ENCODE assay signal across 15 cellular contexts in the genomic region with DNA sequence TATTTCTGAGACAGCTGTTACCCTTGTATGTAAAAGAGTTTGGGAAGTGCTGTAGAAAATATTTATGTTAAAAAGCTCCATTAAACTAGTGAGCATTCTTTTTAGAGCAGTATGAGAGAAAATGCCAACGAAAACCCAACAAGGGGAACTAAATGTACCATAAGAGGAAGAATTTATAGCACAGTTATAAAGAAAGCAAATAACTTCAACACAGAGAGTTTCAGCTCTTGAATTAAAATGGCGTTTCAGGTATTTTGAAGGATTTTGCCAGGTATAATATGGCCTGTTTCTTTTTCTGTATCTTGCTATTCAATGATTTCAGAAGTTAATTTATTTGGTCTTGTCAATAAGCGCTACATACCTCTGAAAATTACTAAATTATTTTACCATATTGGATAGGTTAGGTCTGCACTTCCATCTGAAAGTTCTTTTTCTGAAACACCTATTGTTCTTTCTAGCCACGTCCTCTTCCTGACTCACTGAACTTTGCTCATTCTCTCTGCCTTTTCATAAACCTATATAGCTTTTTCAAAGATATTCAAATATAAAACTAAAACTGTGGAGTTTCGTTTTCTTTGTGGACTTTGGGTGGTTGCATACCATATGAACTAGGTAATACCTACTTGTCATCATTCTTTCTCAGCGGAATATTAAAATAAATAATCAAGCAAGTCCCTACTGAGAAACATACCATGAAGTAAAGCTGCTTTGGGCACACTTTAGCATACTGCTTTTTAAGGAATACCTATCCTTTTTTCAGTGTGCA.
DNase-seq lines count a peak whose midpoint lies in the region; ATAC-seq, FAIRE-seq and TF ChIP-seq lines count a peak whose summit lies in the region.
"Had no signal": no experiment of that assay in that cellular context is flagged by ENCODE, and none has a peak within 500 bp of the region (broad histone marks: within the 10 kb centered on the region; RNA-seq: fewer than 3 reads in every experiment).

No MANE protein-coding gene starts in this region.

- ATAC-seq in GM18520 (IDR thresholded peaks at IDR 0.05; ENCODE audit: unreplicated experiment) (no peak), HG02759 (IDR thresholded peaks at IDR 0.05; ENCODE audit: unreplicated experiment) (no peak)

- no peak overlapping the region for H3K4me3 ChIP-seq in SK-N-SH (ENCODE audit: low read depth in 2 of 2, low read length in 1 of 2)

- no peaks in the 10 kb centered on the region for H3K9me3 ChIP-seq in SK-N-SH

- H3K4me3 Mint-ChIP-seq in activated naive CD4-positive, alpha-beta T cell treated with anti-CD3 and anti-CD28 coated beads, Interleukin-2, amount 50 U/mL, for 24 hours = no peak overlapping the region
- H3K4me3 Mint-ChIP-seq in immature natural killer cell = no peak overlapping the region

- peak overlapping the region in 1 of 2 experiments; percentile 71; a peak in 2 of 4 replicates for H3K27ac ChIP-seq in SK-N-SH (ENCODE audit: low read depth in 2 of 2, low read length in 1 of 2)

- TF ChIP-seq CTCF in SK-N-SH (IDR thresholded peaks at IDR 0.05) = no peak

- no peaks in the 10 kb centered on the region for H4K20me1 ChIP-seq in SK-N-SH (ENCODE audit: insufficient read depth)

- no peak for FAIRE-seq in urothelium cell line (lab: Jason Lieb, UNC)
- FAIRE-seq: GM12892 had no signal

- H3K9me2 ChIP-seq in SK-N-SH = no peaks in the 10 kb centered on the region; the same call in 1 of the 2 replicates

- H3F3A ChIP-seq in SK-N-SH (replicated peaks; ENCODE audit: insufficient read depth) = peaks cover 28% of the 10 kb centered on the region

- 0 out of 2 replicates have a peak, but pooled peaks cover 3% of the 10 kb centered on the region for H3K79me2 ChIP-seq in SK-N-SH (ENCODE audit: insufficient read depth)

- no peaks in the 10 kb centered on the region for H3K9me3 Mint-ChIP-seq in activated naive CD4-positive, alpha-beta T cell treated with anti-CD3 and anti-CD28 coated beads, Interleukin-2, amount 50 U/mL, for 24 hours
- peaks cover 2 to 29% (median 5%) of the 10 kb centered on the region in 6 donors for H3K9me3 Mint-ChIP-seq in immature natural killer cell

- H3K4me1 ChIP-seq in SK-N-SH (ENCODE audit: control insufficient read depth in 1 of 2, insufficient read depth in 2 of 2, low read depth in 1 of 2, low read length in 1 of 2) = peaks cover 2 to 34% of the 10 kb centered on the region in 2 experiments; a peak in 3 of 4 replicates

- peak overlapping the region; percentile 6 for H3K27ac Mint-ChIP-seq in activated naive CD4-positive, alpha-beta T cell treated with anti-CD3 and anti-CD28 coated beads, Interleukin-2, amount 50 U/mL, for 24 hours
- H3K27ac Mint-ChIP-seq in immature natural killer cell = no peak overlapping the region

- WGBS in SK-N-SH (ENCODE audit: low lambda C conversion rate) = 72% methylated on average over 6 of the region's 6 CpGs

- peak overlapping the region; percentile 8 for H3K9ac ChIP-seq in SK-N-SH

- no peaks in the 10 kb centered on the region for H3K27me3 Mint-ChIP-seq in activated naive CD4-positive, alpha-beta T cell treated with anti-CD3 and anti-CD28 coated beads, Interleukin-2, amount 50 U/mL, for 24 hours
- peaks cover 0 to 2% (median 0%) of the 10 kb centered on the region in 3 donors for H3K27me3 Mint-ChIP-seq in immature natural killer cell (ENCODE audit: low read depth in 3 of 3)

- peak overlapping the region; percentile 16; the same call in 1 of the 2 replicates for H2AFZ ChIP-seq in SK-N-SH (ENCODE audit: low read depth)

- peaks cover 14% of the 10 kb centered on the region for H3K4me1 Mint-ChIP-seq in activated naive CD4-positive, alpha-beta T cell treated with anti-CD3 and anti-CD28 coated beads, Interleukin-2, amount 50 U/mL, for 24 hours
- peaks cover 0 to 12% of the 10 kb centered on the region in 2 donors for H3K4me1 Mint-ChIP-seq in immature natural killer cell

- no peak for DNase-seq in activated naive CD4-positive, alpha-beta T cell treated with Interleukin-2 at 50 U/mL for 16 hours
- no peak for DNase-seq in SK-N-SH
- peak; percentile 62 for DNase-seq in fibroblast of peridontal ligament (ENCODE audit: extremely low read depth)
- DNase-seq in urothelium cell line (ENCODE audit: low spot score) = peak; percentile 31
- DNase-seq in immature natural killer cell = no peak
- DNase-seq: activated CD8-positive, alpha-beta memory T cell treated with anti-CD3 and anti-CD28 coated beads, Interleukin-2, amount 50 U/mL, for 4 hours; DMS 273 treated with DMSO at 0.1 percent for 48 hours; H7; head of caudate nucleus; NCI-H69; SIG-M5 had no signal

- H3K36me3 Mint-ChIP-seq in activated naive CD4-positive, alpha-beta T cell treated with anti-CD3 and anti-CD28 coated beads, Interleukin-2, amount 50 U/mL, for 24 hours = no peaks in the 10 kb centered on the region
- H3K36me3 Mint-ChIP-seq in immature natural killer cell = no peaks in the 10 kb centered on the region

- TF ChIP-seq RAD21 in SK-N-SH (IDR thresholded peaks at IDR 0.05; ENCODE audit: low read length) = no peak

- TF ChIP-seq EP300 in SK-N-SH (IDR thresholded peaks at IDR 0.05; ENCODE audit: borderline replicate concordance in 1 of 2, low read depth in 1 of 2, low read length in 1 of 2) = no peak

- H3K36me3 ChIP-seq in SK-N-SH (replicated peaks in 1 of 2; ENCODE audit: control insufficient read depth in 1 of 2, insufficient read depth in 2 of 2, low read length in 1 of 2) = no peaks in the 10 kb centered on the region

- H3K4me2 ChIP-seq in SK-N-SH = peak overlapping the region; percentile 12; the same call in 1 of the 2 replicates

- no peaks in the 10 kb centered on the region for H3K27me3 ChIP-seq in SK-N-SH (ENCODE audit: insufficient read depth)

- POLR2A ChIA-PET in SK-N-SH (lab: Yijun Ruan, JAX) = no interaction called here

- CTCF ChIA-PET in SK-N-SH (lab: Yijun Ruan, JAX) = interaction anchor here (1.2 kb wide), 2 partner anchors 43 to 125 kb away, joined by 3 read pairs; no protein-coding TSS in a partner anchor

TF ChIP-seq in SK-N-SH, 30 proteins besides CTCF, POLR2A, EP300 and RAD21:
- TF ChIP-seq, protein P1, sequence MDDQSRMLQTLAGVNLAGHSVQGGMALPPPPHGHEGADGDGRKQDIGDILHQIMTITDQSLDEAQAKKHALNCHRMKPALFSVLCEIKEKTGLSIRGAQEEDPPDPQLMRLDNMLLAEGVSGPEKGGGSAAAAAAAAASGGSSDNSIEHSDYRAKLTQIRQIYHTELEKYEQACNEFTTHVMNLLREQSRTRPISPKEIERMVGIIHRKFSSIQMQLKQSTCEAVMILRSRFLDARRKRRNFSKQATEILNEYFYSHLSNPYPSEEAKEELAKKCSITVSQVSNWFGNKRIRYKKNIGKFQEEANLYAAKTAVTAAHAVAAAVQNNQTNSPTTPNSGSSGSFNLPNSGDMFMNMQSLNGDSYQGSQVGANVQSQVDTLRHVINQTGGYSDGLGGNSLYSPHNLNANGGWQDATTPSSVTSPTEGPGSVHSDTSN (IDR thresholded peaks at IDR 0.05) = peak; percentile 39; the same call in 1 of the 2 replicates
- TF ChIP-seq JUND (IDR thresholded peaks at IDR 0.05) = peak; percentile 20; the same call in 1 of the 2 replicates
- no peak for TF ChIP-seq GABPA (IDR thresholded peaks at IDR 0.05; ENCODE audit: low read depth)
TF ChIP-seq in SK-N-SH: peak in this region for 2.

Comparison
In these comparisons a context has a peak if more than half of its experiments do, and no peak if none do; other contexts are left out.
1. DNase-seq: peak in fibroblast of peridontal ligament (single experiment) and urothelium cell line (single experiment); none in activated naive CD4-positive, alpha-beta T cell treated with Interleukin-2 at 50 U/mL for 16 hours (single experiment), SK-N-SH (single experiment) and immature natural killer cell (0 of 3).